In genomic region chr1:99820546-99820945, GRCh38 we compare ENCODE assay signal across 8 cellular contexts. TPM values are rescaled to one million over a fixed set of nuclear protein-coding genes. Genes with fewer than 3 reads are reported as not detected.
DNase-seq lines count a peak whose midpoint lies in the region; ATAC-seq and TF ChIP-seq lines count a peak whose summit lies in the region.

No MANE protein-coding gene starts in this region.

- H3K36me3 Mint-ChIP-seq in T-helper 2 cell treated with Interferon-gamma antibody and Interleukin-4, amounts not matched to agents 5 μg/mL and 100 μg/mL, for 36 hours (ENCODE audit: low read depth) = no peaks in the 10 kb centered on the region
- peaks cover 8% of the 10 kb centered on the region; the same call in 2 of the 3 replicates for H3K36me3 Mint-ChIP-seq in GM23338 (ENCODE audit: low read depth)

- no peaks in the 10 kb centered on the region for H3K4me1 ChIP-seq in GM23338 (ENCODE audit: insufficient read depth)

- no peak for TF ChIP-seq CTCF in GM23338 (conservative IDR thresholded peaks at IDR 0.05; ENCODE audit: low read depth in 2 of 2)
- no peak for TF ChIP-seq CTCF in coronary artery (IDR thresholded peaks at IDR 0.05)

- no peaks in the 10 kb centered on the region for H3F3A ChIP-seq in GM23338 (replicated peaks; ENCODE audit: low read depth)

- no peak overlapping the region for H3K27ac ChIP-seq in GM23338 (ENCODE audit: low read depth)
- H3K27ac ChIP-seq in coronary artery = no peak overlapping the region

- H3K27me3 Mint-ChIP-seq in T-helper 2 cell treated with Interferon-gamma antibody and Interleukin-4, amounts not matched to agents 5 μg/mL and 100 μg/mL, for 36 hours (ENCODE audit: low read depth) = no peaks in the 10 kb centered on the region
- H3K27me3 Mint-ChIP-seq in stimulated activated naive CD8-positive, alpha-beta T cell treated with anti-CD3 and anti-CD28 coated beads, Interleukin-15, amount 100 ng/mL, for 72 hours = no peaks in the 10 kb centered on the region
- no peaks in the 10 kb centered on the region for H3K27me3 Mint-ChIP-seq in GM23338 (ENCODE audit: insufficient read depth, low read depth, poor library complexity)

- peaks cover 18% of the 10 kb centered on the region for H3K4me1 Mint-ChIP-seq in T-helper 2 cell treated with Interferon-gamma antibody and Interleukin-4, amounts not matched to agents 5 μg/mL and 100 μg/mL, for 36 hours (ENCODE audit: low read depth)
- peaks cover 8% of the 10 kb centered on the region for H3K4me1 Mint-ChIP-seq in stimulated activated naive CD8-positive, alpha-beta T cell treated with anti-CD3 and anti-CD28 coated beads, Interleukin-15, amount 100 ng/mL, for 72 hours
- no peaks in the 10 kb centered on the region for H3K4me1 Mint-ChIP-seq in GM23338

- H2AFZ ChIP-seq in GM23338 = no peak overlapping the region

- H3K27me3 ChIP-seq in GM23338 (ENCODE audit: insufficient read depth) = no peaks in the 10 kb centered on the region

- ATAC-seq in HG02870 (IDR thresholded peaks at IDR 0.05; ENCODE audit: unreplicated experiment) (peak; percentile 81), GM23338 (no peak)
- peak; percentile 98 for ATAC-seq in stimulated activated naive CD8-positive, alpha-beta T cell treated with anti-CD3 and anti-CD28 coated beads, Interleukin-15, amount 100 ng/mL, for 72 hours

- H3K9me2 ChIP-seq in GM23338 (ENCODE audit: insufficient read depth) = 0 out of 2 replicates have a peak, but pooled peaks cover 3% of the 10 kb centered on the region

- peak; percentile 6 for DNase-seq in stimulated activated CD4-positive, alpha-beta T cell treated with anti-CD3 and anti-CD28 coated beads, Interleukin-4, amount 100 ng/mL, for 24 hours
- no peak for DNase-seq in stimulated activated CD4-positive, alpha-beta T cell treated with anti-CD3 and anti-CD28 coated beads, Interleukin-12 subunit alpha, Interleukin-12 subunit beta, amount 100 ng/mL, for 4 hours
- DNase-seq in T-helper 2 cell treated with Interferon-gamma antibody and Interleukin-4, amounts not matched to agents 5 μg/mL and 100 μg/mL, for 36 hours (ENCODE audit: low spot score) = peak; percentile 15
- DNase-seq in stimulated activated naive CD8-positive, alpha-beta T cell treated with anti-CD3 and anti-CD28 coated beads, Interleukin-15, amount 100 ng/mL, for 72 hours = peak in 1 of 2 donors; percentile 62
- DNase-seq in inferior parietal cortex (ENCODE audit: extremely low spot score) (no peak), GM23338 (ENCODE audit: low spot score) (no peak), coronary artery (ENCODE audit: low spot score) (no peak)

- no peak overlapping the region for H3K4me2 ChIP-seq in GM23338

- no peaks in the 10 kb centered on the region for H3K79me2 ChIP-seq in GM23338 (replicated peaks; ENCODE audit: insufficient read depth)

- H3K4me3 ChIP-seq in GM23338 (no peak overlapping the region), coronary artery (no peak overlapping the region)

- H3K4me3 Mint-ChIP-seq in T-helper 2 cell treated with Interferon-gamma antibody and Interleukin-4, amounts not matched to agents 5 μg/mL and 100 μg/mL, for 36 hours = peak overlapping the region; percentile 10
- peak overlapping the region in 1 of 2 donors; percentile 42 for H3K4me3 Mint-ChIP-seq in stimulated activated naive CD8-positive, alpha-beta T cell treated with anti-CD3 and anti-CD28 coated beads, Interleukin-15, amount 100 ng/mL, for 72 hours
- no peak overlapping the region for H3K4me3 Mint-ChIP-seq in GM23338

- H3K9me3 Mint-ChIP-seq in T-helper 2 cell treated with Interferon-gamma antibody and Interleukin-4, amounts not matched to agents 5 μg/mL and 100 μg/mL, for 36 hours = no peaks in the 10 kb centered on the region
- H3K9me3 Mint-ChIP-seq in stimulated activated naive CD8-positive, alpha-beta T cell treated with anti-CD3 and anti-CD28 coated beads, Interleukin-15, amount 100 ng/mL, for 72 hours = no peaks in the 10 kb centered on the region
- peaks cover 14% of the 10 kb centered on the region for H3K9me3 Mint-ChIP-seq in GM23338

- H3K36me3 ChIP-seq in GM23338 (ENCODE audit: insufficient read depth) = peaks cover 3% of the 10 kb centered on the region; the same call in 1 of the 2 replicates

- H4K20me1 ChIP-seq in GM23338 (replicated peaks; ENCODE audit: insufficient read depth) = no peaks in the 10 kb centered on the region

- peak overlapping the region; percentile 43 for H3K27ac Mint-ChIP-seq in T-helper 2 cell treated with Interferon-gamma antibody and Interleukin-4, amounts not matched to agents 5 μg/mL and 100 μg/mL, for 36 hours
- H3K27ac Mint-ChIP-seq in stimulated activated naive CD8-positive, alpha-beta T cell treated with anti-CD3 and anti-CD28 coated beads, Interleukin-15, amount 100 ng/mL, for 72 hours = peak overlapping the region in 1 of 2 donors; percentile 69
- H3K27ac Mint-ChIP-seq in GM23338 = no peak overlapping the region

TF ChIP-seq in GM23338, 12 proteins besides CTCF, POLR2A, EP300 and RAD21 (continues in another document):
- TF ChIP-seq REST (IDR thresholded peaks at IDR 0.05; ENCODE audit: unreplicated experiment) (no peak), NANOG (IDR thresholded peaks at IDR 0.05; ENCODE audit: borderline replicate concordance) (no peak), ZNF331 (CRISPR knock-in tag; IDR thresholded peaks at IDR 0.05; ENCODE audit: low read depth) (no peak), STAT1 (IDR thresholded peaks at IDR 0.05; ENCODE audit: unreplicated experiment) (no peak), EZH2phosphoT487 (IDR thresholded peaks at IDR 0.05; ENCODE audit: unreplicated experiment) (no peak), POLR2AphosphoS5 (IDR thresholded peaks at IDR 0.05; ENCODE audit: low read depth) (no peak)

RNA-seq across cellular contexts. Expression of gene AGL, which starts 29.6 kb away (rescaled TPM):
- total RNA-seq in GM23338 (2014; rRNA removed; shearing (Covaris generic)) = 22.9 and 30.6 TPM in 2 replicates
- polyA plus RNA-seq in GM23338 (2016; fragmentation: Nextera tagmentation; extraction: Ambion mirVana) = 11.8 and 13.4 TPM in 2 replicates

RNA-seq across cellular contexts. Expression of gene FRRS1, which starts 54.1 kb away (rescaled TPM):
- 3.7 and 6.8 TPM in 2 replicates for total RNA-seq in GM23338 (2014; rRNA removed; shearing (Covaris generic))
- 0.09 and 0.34 TPM in 2 replicates for polyA plus RNA-seq in GM23338 (2016; fragmentation: Nextera tagmentation; extraction: Ambion mirVana)

Comparison
In these comparisons a context has a peak if more than half of its experiments do, and no peak if none do; other contexts are left out.
1. DNase-seq: peak in stimulated activated CD4-positive, alpha-beta T cell treated with anti-CD3 and anti-CD28 coated beads, Interleukin-4, amount 100 ng/mL, for 24 hours (single experiment) and T-helper 2 cell treated with Interferon-gamma antibody and Interleukin-4, amounts not matched to agents 5 μg/mL and 100 μg/mL, for 36 hours (single experiment); none in stimulated activated CD4-positive, alpha-beta T cell treated with anti-CD3 and anti-CD28 coated beads, Interleukin-12 subunit alpha, Interleukin-12 subunit beta, amount 100 ng/mL, for 4 hours (single experiment), inferior parietal cortex (single experiment), GM23338 (single experiment) and coronary artery (single experiment).